8 cellular contexts compared by ENCODE assay signal in genomic region chr20:32484221-32485125, GRCh38.
A peak's percentile ranks its signal among the peaks of the same experiment; 100 is the strongest.
DNase-seq lines count a peak whose midpoint lies in the region; ATAC-seq and TF ChIP-seq lines count a peak whose summit lies in the region.

No MANE protein-coding gene starts in this region.

- TF ChIP-seq CTCF in SK-N-SH (IDR thresholded peaks at IDR 0.05): no peak
- TF ChIP-seq CTCF in MCF 10A (IDR thresholded peaks at IDR 0.05; ENCODE audit: unreplicated experiment): no peak

- H4K20me1 ChIP-seq in SK-N-SH (ENCODE audit: insufficient read depth): peaks cover 28% of the 10 kb centered on the region

- no peaks in the 10 kb centered on the region for H3K27me3 ChIP-seq in SK-N-SH (ENCODE audit: insufficient read depth)

- H3K9ac ChIP-seq in SK-N-SH: peak overlapping the region; percentile 81

- POLR2A ChIA-PET in SK-N-SH (lab: Yijun Ruan, JAX): interaction anchor here (0.6 to 2.0 kb wide), 14 partner anchors 12 to 332 kb away, joined by 3 to 11 read pairs (median 4); no protein-coding TSS in a partner anchor
- POLR2A ChIA-PET in MCF 10A (lab: Yijun Ruan, JAX): interaction anchor here (0.6 to 1.7 kb wide), 8 partner anchors 12 to 316 kb away, joined by 3 to 7 read pairs (median 3); no protein-coding TSS in a partner anchor

- peaks cover 8% of the 10 kb centered on the region for H3K4me1 Mint-ChIP-seq in MCF 10A (ENCODE audit: insufficient read depth, unreplicated experiment)

- BruUV-seq in MCF 10A (replicated peaks; lab: Mats Ljungman, UMichigan): no TSS peak

- DNase-seq in Right ventricle myocardium inferior (ENCODE audit: missing footprints): no peak
- no peak for DNase-seq in cardiac septum (ENCODE audit: low spot score)
- DNase-seq in SK-N-SH: peak; percentile 81
- DNase-seq in MCF 10A (ENCODE audit: unreplicated experiment): peak; percentile 8
- peak; percentile 64 to 73 for DNase-seq in left colon
- DNase-seq in stimulated activated CD4-positive, alpha-beta T cell treated with anti-CD3 and anti-CD28 coated beads, Interleukin-4, amount 100 ng/mL, for 48 hours (ENCODE audit: low read depth in 2 of 2): peak; percentile 15 to 20
- no peak for DNase-seq in putamen (ENCODE audit: low spot score)

- peaks cover 35% of the 10 kb centered on the region for H3K79me2 ChIP-seq in SK-N-SH (ENCODE audit: insufficient read depth)

- H3K27ac ChIP-seq in SK-N-SH (ENCODE audit: low read depth in 2 of 2, low read length in 1 of 2): peak overlapping the region; percentile 87 to 100

- CTCF ChIA-PET in SK-N-SH (lab: Yijun Ruan, JAX): interaction anchor here (0.6 to 4.1 kb wide), 20 partner anchors 9 to 872 kb away, joined by 3 to 41 read pairs (median 6); no protein-coding TSS in a partner anchor
- CTCF ChIA-PET in MCF 10A (lab: Yijun Ruan, JAX): interaction anchor here (0.5 to 2.1 kb wide), 11 partner anchors 8 to 315 kb away, joined by 3 to 10 read pairs (median 3); no protein-coding TSS in a partner anchor

- no peaks in the 10 kb centered on the region for H3K9me2 ChIP-seq in SK-N-SH

- no peak for TF ChIP-seq EP300 in SK-N-SH (IDR thresholded peaks at IDR 0.05; ENCODE audit: borderline replicate concordance in 1 of 2, low read depth in 1 of 2, low read length in 1 of 2)

- no peaks in the 10 kb centered on the region for H3K36me3 Mint-ChIP-seq in MCF 10A (ENCODE audit: insufficient read depth, unreplicated experiment)

- 2% methylated on average over 46 of the region's 77 CpGs for WGBS in SK-N-SH (ENCODE audit: low lambda C conversion rate)

- TF ChIP-seq RAD21 in SK-N-SH (IDR thresholded peaks at IDR 0.05; ENCODE audit: low read length): no peak

- no peaks in the 10 kb centered on the region for H3K9me3 ChIP-seq in SK-N-SH

- peaks cover 0 to 40% of the 10 kb centered on the region in 2 experiments; a peak in 2 of 4 replicates for H3K4me1 ChIP-seq in SK-N-SH (ENCODE audit: control insufficient read depth in 1 of 2, insufficient read depth in 2 of 2, low read depth in 1 of 2, low read length in 1 of 2)

- peak overlapping the region; percentile 75 for H2AFZ ChIP-seq in SK-N-SH (ENCODE audit: low read depth)

- peaks cover 5% of the 10 kb centered on the region for H3F3A ChIP-seq in SK-N-SH (replicated peaks; ENCODE audit: insufficient read depth)

- H3K9me3 Mint-ChIP-seq in MCF 10A (ENCODE audit: unreplicated experiment): no peaks in the 10 kb centered on the region

- H3K36me3 ChIP-seq in SK-N-SH (replicated peaks in 1 of 2; ENCODE audit: control insufficient read depth in 1 of 2, insufficient read depth in 2 of 2, low read length in 1 of 2): peaks cover 0 to 5% of the 10 kb centered on the region in 2 experiments

- ATAC-seq in Right ventricle myocardium inferior (peak; percentile 40), left colon (peak; percentile 16), HG03159 (IDR thresholded peaks at IDR 0.05; ENCODE audit: unreplicated experiment) (no peak)

- H3K4me3 ChIP-seq in SK-N-SH (ENCODE audit: low read depth in 2 of 2, low read length in 1 of 2): peak overlapping the region; percentile 53 to 61

- peaks cover 37% of the 10 kb centered on the region for H3K27me3 Mint-ChIP-seq in MCF 10A (ENCODE audit: insufficient read depth, unreplicated experiment)

- intact Hi-C loops in Right ventricle myocardium inferior (cut with DNase I): loop anchor here (5.0 kb wide), 1 partner anchor 147 kb away; no protein-coding TSS in a partner anchor
- intact Hi-C loops in cardiac septum (cut with DNase I): loop anchor here (5.0 kb wide), 3 partner anchors 127 to 202 kb away; partner anchors contain the start of gene ASXL1
- intact Hi-C loops in MCF 10A (cut with micrococcal nuclease): loop anchor here (2.0 to 5.0 kb wide), 2 partner anchors 147 to 278 kb away; partner anchors contain the start of genes PLAGL2 and POFUT1
- intact Hi-C loops in left colon (cut with DNase I, micrococcal nuclease): loop anchor here in 1 of 2 donors (10.0 kb wide), 1 partner anchor 130 kb away; the partner anchor contains the start of gene ASXL1

- peak overlapping the region; percentile 75 for H3K4me3 Mint-ChIP-seq in MCF 10A (ENCODE audit: unreplicated experiment)

- peak overlapping the region; percentile 97 for H3K4me2 ChIP-seq in SK-N-SH

- H3K27ac Mint-ChIP-seq in MCF 10A (ENCODE audit: low read depth, unreplicated experiment): no peak overlapping the region

TF ChIP-seq in SK-N-SH, 30 proteins besides CTCF, POLR2A, EP300 and RAD21:
- TF ChIP-seq MXI1 (IDR thresholded peaks at IDR 0.05; ENCODE audit: low read depth, low read length): peak; percentile 52
- peak; percentile 9; the same call in 1 of the 2 replicates for TF ChIP-seq TAF1 (IDR thresholded peaks at IDR 0.05; ENCODE audit: borderline replicate concordance, low read depth, low read length)
- TF ChIP-seq CHD2 (IDR thresholded peaks at IDR 0.05; ENCODE audit: low read length, partially characterized antibody): peak; percentile 28
- no peak for TF ChIP-seq IRF3 (IDR thresholded peaks at IDR 0.05; ENCODE audit: low read depth, low read length)
- TF ChIP-seq GATA2 (CRISPR knock-in tag; IDR thresholded peaks at IDR 0.05): peak; percentile 32; the same call in 1 of the 2 replicates
TF ChIP-seq in SK-N-SH: peak in this region for 4.

Comparison
In these comparisons a context has a peak if more than half of its experiments do, and no peak if none do; other contexts are left out.
1. DNase-seq: peak in SK-N-SH (single experiment), MCF 10A (single experiment), left colon (2 of 2) and stimulated activated CD4-positive, alpha-beta T cell treated with anti-CD3 and anti-CD28 coated beads, Interleukin-4, amount 100 ng/mL, for 48 hours (2 of 2); none in Right ventricle myocardium inferior (single experiment), cardiac septum (single experiment) and putamen (single experiment).